In the genomic region with DNA sequence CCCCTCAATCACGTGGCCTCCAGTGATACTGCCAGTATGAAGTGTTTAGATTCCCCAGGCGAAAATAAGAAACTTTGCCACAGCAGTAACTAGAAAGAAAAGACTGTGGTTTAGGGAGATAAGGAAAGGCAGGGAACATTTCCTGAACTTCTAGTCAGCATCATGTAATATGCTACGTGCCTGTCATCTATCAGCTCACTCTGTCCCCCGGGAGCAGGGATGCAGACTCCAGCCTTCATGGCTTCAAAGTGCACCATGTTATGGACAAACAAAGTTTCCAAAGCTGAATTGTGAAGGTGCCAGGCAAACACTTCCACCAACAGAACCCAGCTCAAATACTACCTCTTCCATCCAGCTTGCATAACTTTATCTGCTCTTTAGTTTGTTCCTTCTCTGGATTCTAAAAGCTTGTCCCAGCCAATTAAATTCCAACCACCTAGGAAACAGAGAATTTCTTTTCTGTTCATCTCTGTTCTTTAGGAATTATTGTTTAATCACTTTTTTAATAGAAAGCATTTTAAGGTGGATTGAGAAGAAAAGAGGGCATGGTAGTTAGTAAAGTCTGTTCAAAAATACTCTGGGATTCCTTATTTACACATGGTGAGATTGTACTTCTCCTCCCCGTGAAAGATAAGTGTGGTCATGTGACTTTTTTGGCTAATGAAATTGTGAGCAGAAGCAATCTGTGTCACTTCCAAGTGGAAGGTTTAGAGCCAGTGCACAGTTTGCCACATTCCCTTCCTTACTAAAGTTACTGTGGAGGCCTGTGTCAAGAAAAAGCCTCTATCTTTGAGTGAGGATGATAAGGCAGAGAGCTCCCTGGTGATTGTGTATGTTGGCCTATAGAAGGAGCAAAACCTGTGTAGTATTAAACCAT, we compare ENCODE assay signal across 23 cellular contexts.
"Had no signal": no experiment of that assay in that cellular context is flagged by ENCODE, and none has a peak within 500 bp of the region (broad histone marks: within the 10 kb centered on the region; RNA-seq: fewer than 3 reads in every experiment).

No MANE protein-coding gene starts in this region.

- FAIRE-seq: RCC 7860 had no signal

- DNase-seq: activated CD4-positive, alpha-beta memory T cell treated with anti-CD3 and anti-CD28 coated beads, Interleukin-2, amount 10 ng/mL, durations not matched to agents 7 days and 5 days; activated CD4-positive, alpha-beta T cell treated with anti-CD3 and anti-CD28 coated beads for 36 hours; activated CD4-positive, alpha-beta T cell treated with anti-CD3 and anti-CD28 coated beads, Interleukin-2, amount 50 U/mL, for 1 hour; activated gamma-delta T cell treated with Interleukin-2 at 50 U/mL for 16 hours; activated naive CD4-positive, alpha-beta T cell treated with anti-CD3 and anti-CD28 coated beads, Interleukin-2, amount 10 ng/mL, durations not matched to agents 7 days and 5 days; activated naive CD8-positive, alpha-beta T cell treated with anti-CD3 and anti-CD28 coated beads for 36 hours; activated T-cell treated with anti-CD3 and anti-CD28 coated beads for 4 hours; activated T-cell treated with anti-CD3 and anti-CD28 coated beads, Interleukin-2, amount 50 U/mL, for 48 hours; central memory CD4-positive, alpha-beta T cell; MV-4-11; NCI-H1092 treated with DMSO at 0.1 percent for 48 hours; NCI-H1417 treated with DMSO at 0.1 percent for 48 hours; NCI-H1694; NCI-H2081; NCI-H510A treated with DMSO at 0.1 percent for 48 hours; NCI-H69; NK-92 treated with Interleukin-12 subunit alpha and Interleukin-12 subunit beta, amount 100 ng/mL, for 24 hours; T-helper 1 cell; WERI-Rb-1 had no signal

- H3K36me3 ChIP-seq: WERI-Rb-1 had no signal

- H3K27ac ChIP-seq: KMS-11, SK-N-MC, WERI-Rb-1 had no signal

- H3K9ac ChIP-seq: KMS-11 had no signal

- H3K4me2 ChIP-seq: KMS-11 had no signal

- H3K4me3 ChIP-seq: SK-N-MC had no signal

- ATAC-seq: activated CD4-positive, alpha-beta T cell treated with anti-CD3 and anti-CD28 coated beads for 36 hours; activated T-helper 17 cell treated with anti-CD3 and anti-CD28 coated beads, Interleukin-2, amount 50 U/mL, for 72 hours had no signal
